In the genomic region with DNA sequence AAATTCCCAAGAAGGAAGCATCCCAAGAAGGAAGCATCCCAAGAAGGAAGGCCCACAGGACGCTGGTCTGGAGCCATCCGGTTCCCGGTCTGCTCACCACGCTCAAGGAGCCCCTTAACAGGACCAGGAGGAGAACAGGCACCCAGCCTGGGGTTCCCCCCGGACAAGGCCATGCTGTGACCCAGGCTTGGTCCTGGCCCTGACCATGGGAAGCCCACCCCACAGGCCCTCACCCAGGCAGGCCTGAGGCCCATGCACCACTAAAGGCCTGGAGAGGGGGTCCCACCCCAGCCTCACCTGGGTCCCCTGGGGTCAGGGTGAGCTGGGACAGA, we compare ENCODE assay signal across 35 cellular contexts. TPM values are rescaled to one million over a fixed set of nuclear protein-coding genes. Genes with fewer than 3 reads are reported as not detected.
"Had no signal": no experiment of that assay in that cellular context is flagged by ENCODE, and none has a peak within 500 bp of the region (broad histone marks: within the 10 kb centered on the region; RNA-seq: fewer than 3 reads in every experiment).

No MANE protein-coding gene starts in this region.

- H3K9me3 Mint-ChIP-seq: activated CD4-positive, alpha-beta T cell treated with anti-CD3 and anti-CD28 coated beads, Interleukin-2, amount 10 ng/mL, durations not matched to agents 7 days and 5 days; activated naive CD4-positive, alpha-beta T cell treated with anti-CD3 and anti-CD28 coated beads, Interleukin-2, amount 50 U/mL, for 24 hours; activated naive CD8-positive, alpha-beta T cell treated with anti-CD3 and anti-CD28 coated beads, Interleukin-2, amount 10 ng/mL, durations not matched to agents 7 days and 5 days; activated T-cell treated with anti-CD3 and anti-CD28 coated beads, Interleukin-2, amount 50 U/mL, for 4 hours; T-helper 2 cell treated with Interferon-gamma antibody and Interleukin-4, amounts not matched to agents 5 μg/mL and 100 μg/mL, for 36 hours had no signal

- H3K36me3 ChIP-seq: SJCRH30 had no signal

- H3K36me3 Mint-ChIP-seq: activated naive CD4-positive, alpha-beta T cell treated with anti-CD3 and anti-CD28 coated beads, Interleukin-2, amount 50 U/mL, for 24 hours; brain had no signal

- H3K4me3 ChIP-seq: SJCRH30, SK-N-MC had no signal

- ATAC-seq: activated CD4-positive, alpha-beta T cell treated with anti-CD3 and anti-CD28 coated beads for 36 hours; activated CD4-positive, CD25-positive, alpha-beta regulatory T cell treated with anti-CD3 and anti-CD28 coated beads, Interleukin-2, amount 50 U/mL, for 24 hours; activated CD8-positive, alpha-beta T cell treated with anti-CD3 and anti-CD28 coated beads, Interleukin-2, amount 10 ng/mL, durations not matched to agents 7 days and 5 days; activated T-cell treated with anti-CD3 and anti-CD28 coated beads, Interleukin-2, amount 50 U/mL, for 4 hours; Panc1 had no signal

- H3K27ac ChIP-seq: SJCRH30, SK-N-MC had no signal

- H3K4me3 Mint-ChIP-seq: activated CD4-positive, alpha-beta T cell treated with anti-CD3 and anti-CD28 coated beads for 36 hours; activated CD4-positive, alpha-beta T cell treated with anti-CD3 and anti-CD28 coated beads, Interleukin-2, amount 10 ng/mL, durations not matched to agents 7 days and 5 days; activated CD8-positive, alpha-beta T cell treated with anti-CD3 and anti-CD28 coated beads, Interleukin-2, amount 10 ng/mL, durations not matched to agents 7 days and 5 days; activated naive CD4-positive, alpha-beta T cell treated with anti-CD3 and anti-CD28 coated beads, Interleukin-2, amount 50 U/mL, for 24 hours; activated naive CD8-positive, alpha-beta T cell treated with anti-CD3 and anti-CD28 coated beads, Interleukin-2, amount 10 ng/mL, durations not matched to agents 7 days and 5 days; activated T-cell treated with anti-CD3 and anti-CD28 coated beads, Interleukin-2, amount 50 U/mL, for 4 hours; brain; T-helper 2 cell treated with Interferon-gamma antibody and Interleukin-4, amounts not matched to agents 5 μg/mL and 100 μg/mL, for 36 hours had no signal

- H3K27ac Mint-ChIP-seq: activated CD4-positive, alpha-beta T cell treated with anti-CD3 and anti-CD28 coated beads for 36 hours; activated CD4-positive, alpha-beta T cell treated with anti-CD3 and anti-CD28 coated beads, Interleukin-2, amount 10 ng/mL, durations not matched to agents 7 days and 5 days; activated CD8-positive, alpha-beta T cell treated with anti-CD3 and anti-CD28 coated beads, Interleukin-2, amount 10 ng/mL, durations not matched to agents 7 days and 5 days; activated naive CD4-positive, alpha-beta T cell treated with anti-CD3 and anti-CD28 coated beads, Interleukin-2, amount 50 U/mL, for 24 hours; activated naive CD8-positive, alpha-beta T cell treated with anti-CD3 and anti-CD28 coated beads, Interleukin-2, amount 10 ng/mL, durations not matched to agents 7 days and 5 days had no signal

- H3K9me3 ChIP-seq: SJCRH30 had no signal

- DNase-seq: activated CD4-positive, alpha-beta T cell treated with anti-CD3 and anti-CD28 coated beads for 36 hours; activated CD4-positive, alpha-beta T cell treated with anti-CD3 and anti-CD28 coated beads, Interleukin-2, amount 10 ng/mL, durations not matched to agents 7 days and 5 days; activated CD4-positive, alpha-beta T cell treated with anti-CD3 and anti-CD28 coated beads, Interleukin-2, amount 50 U/mL, for 48 hours; activated CD8-positive, alpha-beta T cell treated with anti-CD3 and anti-CD28 coated beads, Interleukin-2, amount 10 ng/mL, durations not matched to agents 7 days and 5 days; activated gamma-delta T cell; activated naive CD4-positive, alpha-beta T cell treated with Interleukin-2 at 50 U/mL for 16 hours; activated naive CD8-positive, alpha-beta T cell treated with anti-CD3 and anti-CD28 coated beads, Interleukin-2, amount 10 ng/mL, durations not matched to agents 7 days and 5 days; activated T-cell treated with anti-CD3 and anti-CD28 coated beads for 4 hours; activated T-cell treated with anti-CD3 and anti-CD28 coated beads, Interleukin-2, amount 50 U/mL, for 4 hours; amygdala; central memory CD4-positive, alpha-beta T cell; Karpas-422; KBM-7; NCI-H1105; NCI-H1417 treated with DMSO at 0.1 percent for 48 hours; NCI-H187 treated with DMSO at 0.1 percent for 48 hours; NCI-H2081; NCI-H226; NCI-H446 treated with DMSO at 0.1 percent for 48 hours; NCI-H524; NCI-H69; NCI-H82; SHP77; SJCRH30 had no signal

- H3K4me1 ChIP-seq: SJCRH30 had no signal

- H3K27me3 Mint-ChIP-seq: activated CD4-positive, alpha-beta T cell treated with anti-CD3 and anti-CD28 coated beads for 36 hours; activated CD4-positive, alpha-beta T cell treated with anti-CD3 and anti-CD28 coated beads, Interleukin-2, amount 10 ng/mL, durations not matched to agents 7 days and 5 days; activated naive CD4-positive, alpha-beta T cell treated with anti-CD3 and anti-CD28 coated beads, Interleukin-2, amount 50 U/mL, for 24 hours; activated naive CD8-positive, alpha-beta T cell treated with anti-CD3 and anti-CD28 coated beads, Interleukin-2, amount 10 ng/mL, durations not matched to agents 7 days and 5 days had no signal

RNA-seq across cellular contexts. Expression of a gene that starts 0.3 kb away (rescaled TPM):
- total RNA-seq: activated CD4-positive, alpha-beta T cell treated with anti-CD3 and anti-CD28 coated beads for 36 hours; activated CD4-positive, alpha-beta T cell treated with anti-CD3 and anti-CD28 coated beads, Interleukin-2, amount 10 ng/mL, durations not matched to agents 7 days and 5 days; activated T-cell treated with anti-CD3 and anti-CD28 coated beads, Interleukin-2, amount 50 U/mL, for 4 hours; cerebellum; MCF 10A; RPMI7951; SJCRH30; T-helper 1 cell treated with Interleukin-12 subunit alpha and Interleukin-12 subunit beta and Interleukin-4 antibody, amounts not matched to agents 30 ng/mL and 1 ng/mL, for 36 hours had no signal
- polyA plus RNA-seq: adipose tissue had no signal
